In genomic region chr11:113574171-113574570, GRCh38 we compare ENCODE assay signal across 18 cellular contexts.
"Had no signal": no experiment of that assay in that cellular context is flagged by ENCODE, and none has a peak within 500 bp of the region (broad histone marks: within the 10 kb centered on the region; RNA-seq: fewer than 3 reads in every experiment).

No MANE protein-coding gene starts in this region.

- H3K9me3 Mint-ChIP-seq: activated CD4-positive, alpha-beta T cell treated with anti-CD3 and anti-CD28 coated beads, Interleukin-2, amount 10 ng/mL, durations not matched to agents 7 days and 5 days; activated naive CD4-positive, alpha-beta T cell treated with anti-CD3 and anti-CD28 coated beads, Interleukin-2, amount 50 U/mL, for 24 hours; central memory CD8-positive, alpha-beta T cell; natural killer cell; stimulated activated memory B cell treated with anti-CD40 and anti-IgM and Interleukin-4, amounts not matched to agents 10 μg/mL and 1 μg/mL and 100 μg/mL, for 72 hours had no signal

- ATAC-seq: activated CD4-positive, CD25-positive, alpha-beta regulatory T cell treated with anti-CD3 and anti-CD28 coated beads, Interleukin-2, amount 50 U/mL, for 24 hours; lower lobe of right lung; natural killer cell; stimulated activated memory B cell treated with anti-CD40 and anti-IgM and Interleukin-4, amounts not matched to agents 10 μg/mL and 1 μg/mL and 100 μg/mL, for 72 hours; upper lobe of right lung had no signal

- H3K36me3 ChIP-seq: ascending aorta, colonic mucosa, lower lobe of right lung, sigmoid colon, thoracic aorta, upper lobe of right lung had no signal

- H3K9me3 ChIP-seq: ascending aorta, colonic mucosa, lower lobe of right lung, sigmoid colon, thoracic aorta, upper lobe of right lung had no signal

- H3K4me1 Mint-ChIP-seq: activated naive CD4-positive, alpha-beta T cell treated with anti-CD3 and anti-CD28 coated beads, Interleukin-2, amount 50 U/mL, for 24 hours; central memory CD8-positive, alpha-beta T cell; natural killer cell had no signal

- DNase-seq: activated CD4-positive, alpha-beta T cell treated with anti-CD3 and anti-CD28 coated beads, Interleukin-2, amount 10 ng/mL, durations not matched to agents 7 days and 5 days; activated CD8-positive, alpha-beta memory T cell treated with anti-CD3 and anti-CD28 coated beads for 24 hours; activated gamma-delta T cell; colonic mucosa; foreskin melanocyte; hypothalamus; lower lobe of right lung; natural killer cell; sigmoid colon; stimulated activated CD4-positive, alpha-beta T cell treated with anti-CD3 and anti-CD28 coated beads, Interleukin-4, amount 100 ng/mL, for 4 hours; upper lobe of right lung had no signal

- H2AFZ ChIP-seq: parathyroid adenoma had no signal

- H3K9ac ChIP-seq: parathyroid adenoma had no signal

- H3K4me3 Mint-ChIP-seq: activated CD4-positive, alpha-beta T cell treated with anti-CD3 and anti-CD28 coated beads, Interleukin-2, amount 10 ng/mL, durations not matched to agents 7 days and 5 days; activated naive CD4-positive, alpha-beta T cell treated with anti-CD3 and anti-CD28 coated beads, Interleukin-2, amount 50 U/mL, for 24 hours; central memory CD8-positive, alpha-beta T cell; natural killer cell; stimulated activated memory B cell treated with anti-CD40 and anti-IgM and Interleukin-4, amounts not matched to agents 10 μg/mL and 1 μg/mL and 100 μg/mL, for 72 hours had no signal

- H3K4me3 ChIP-seq: ascending aorta, colonic mucosa, lower lobe of right lung, sigmoid colon, thoracic aorta, upper lobe of right lung had no signal

- H3K4me1 ChIP-seq: colonic mucosa, lower lobe of right lung, upper lobe of right lung had no signal

- H3K79me2 ChIP-seq: parathyroid adenoma had no signal

- H3K27ac Mint-ChIP-seq: activated CD4-positive, alpha-beta T cell treated with anti-CD3 and anti-CD28 coated beads, Interleukin-2, amount 10 ng/mL, durations not matched to agents 7 days and 5 days; activated naive CD4-positive, alpha-beta T cell treated with anti-CD3 and anti-CD28 coated beads, Interleukin-2, amount 50 U/mL, for 24 hours; natural killer cell; stimulated activated memory B cell treated with anti-CD40 and anti-IgM and Interleukin-4, amounts not matched to agents 10 μg/mL and 1 μg/mL and 100 μg/mL, for 72 hours had no signal

- H3K36me3 Mint-ChIP-seq: activated naive CD4-positive, alpha-beta T cell treated with anti-CD3 and anti-CD28 coated beads, Interleukin-2, amount 50 U/mL, for 24 hours; natural killer cell; stimulated activated memory B cell treated with anti-CD40 and anti-IgM and Interleukin-4, amounts not matched to agents 10 μg/mL and 1 μg/mL and 100 μg/mL, for 72 hours had no signal

- H3K27me3 ChIP-seq: ascending aorta, colonic mucosa, sigmoid colon, upper lobe of right lung had no signal

- H3K27ac ChIP-seq: ascending aorta, colonic mucosa, lower lobe of right lung, parathyroid adenoma, sigmoid colon, thoracic aorta, upper lobe of right lung had no signal
